Comparison of ENCODE assay signal across 9 cellular contexts in the genomic region with DNA sequence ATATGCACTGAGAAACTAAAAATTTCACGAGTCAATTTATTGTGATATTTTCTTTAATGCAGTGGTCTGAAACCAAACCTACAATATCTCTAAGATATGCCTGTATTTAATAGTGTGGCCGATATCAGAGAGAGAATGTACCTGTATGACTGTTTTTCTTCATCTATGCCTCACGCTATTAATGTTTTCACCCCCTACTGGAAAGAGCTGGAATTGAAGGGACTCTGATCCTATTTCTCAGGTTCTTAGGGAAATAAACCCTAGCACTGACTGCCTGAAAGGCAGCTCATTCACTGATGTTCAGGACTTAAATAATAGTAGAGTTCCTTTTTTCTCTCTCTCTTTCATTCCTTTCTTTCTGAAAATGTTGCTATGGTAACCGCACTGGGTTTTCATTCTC.
DNase-seq lines count a peak whose midpoint lies in the region; ATAC-seq and TF ChIP-seq lines count a peak whose summit lies in the region.
"Had no signal": no experiment of that assay in that cellular context is flagged by ENCODE, and none has a peak within 500 bp of the region (broad histone marks: within the 10 kb centered on the region; RNA-seq: fewer than 3 reads in every experiment).

No MANE protein-coding gene starts in this region.

- no peaks in the 10 kb centered on the region for H3K9me3 Mint-ChIP-seq in Caco-2 (ENCODE audit: unreplicated experiment)
- peaks cover 15% of the 10 kb centered on the region for H3K9me3 Mint-ChIP-seq in activated T-helper 17 cell treated with anti-CD3 and anti-CD28 coated beads, Interleukin-2, amount 50 U/mL, for 72 hours

- no peaks in the 10 kb centered on the region for H3K27me3 ChIP-seq in Caco-2 (replicated peaks; ENCODE audit: control insufficient read depth, insufficient read depth, low read length)

- no peaks in the 10 kb centered on the region for H3K4me1 Mint-ChIP-seq in Caco-2 (ENCODE audit: low read depth, unreplicated experiment)
- H3K4me1 Mint-ChIP-seq in activated T-helper 17 cell treated with anti-CD3 and anti-CD28 coated beads, Interleukin-2, amount 50 U/mL, for 72 hours: no peaks in the 10 kb centered on the region

- H3K9me3 ChIP-seq in Caco-2: no peaks in the 10 kb centered on the region; the same call in 1 of the 2 replicates

- BruUV-seq in Caco-2 (replicated peaks; lab: Mats Ljungman, UMichigan): no TSS peak

- DNase-seq in Caco-2 (peak in 1 of 2 experiments; percentile 25), NCI-H526 treated with DMSO at 0.1 percent for 48 hours (lab: John Stamatoyannopoulos, UW) (peak; percentile 0), foreskin fibroblast (peak in 1 of 2 donors; percentile 28), G401 (ENCODE audit: low spot score) (no peak)

- intact Hi-C loops in Caco-2 (cut with micrococcal nuclease; ENCODE audit: unreplicated experiment): no loop called here

- H3K36me3 ChIP-seq in Caco-2 (ENCODE audit: control insufficient read depth, insufficient read depth, low read length): no peaks in the 10 kb centered on the region

- H3K4me3 ChIP-seq in Caco-2 (ENCODE audit: low read depth, low read length) (no peak overlapping the region), foreskin fibroblast (ENCODE audit: low read depth in 1 of 2, low read length in 2 of 2) (no peak overlapping the region)
- H3K4me3 ChIP-seq: lung had no signal

- POLR2A ChIA-PET in Caco-2 (lab: Charles Lee): no interaction called here

- in situ Hi-C loops in G401 (cut with HindIII; ENCODE audit: low sequenced_read_pairs): no loop called here

- TF ChIP-seq CTCF in Caco-2 (IDR thresholded peaks at IDR 0.05; ENCODE audit: insufficient read depth in 1 of 2, low read depth in 1 of 2, low read length in 1 of 2, severe bottlenecking in 1 of 2, unreplicated experiment in 1 of 2) (peak; percentile 20 to 37), foreskin fibroblast (IDR thresholded peaks at IDR 0.05; ENCODE audit: low read depth, low read length) (peak; percentile 24)

- CTCF ChIA-PET in Caco-2 (lab: Charles Lee): no interaction called here

- H3K27ac Mint-ChIP-seq in Caco-2 (ENCODE audit: unreplicated experiment): no peak overlapping the region
- no peak overlapping the region for H3K27ac Mint-ChIP-seq in activated T-helper 17 cell treated with anti-CD3 and anti-CD28 coated beads, Interleukin-2, amount 50 U/mL, for 72 hours

- H3K4me3 Mint-ChIP-seq in Caco-2 (ENCODE audit: unreplicated experiment): no peak overlapping the region
- no peak overlapping the region for H3K4me3 Mint-ChIP-seq in activated T-helper 17 cell treated with anti-CD3 and anti-CD28 coated beads, Interleukin-2, amount 50 U/mL, for 72 hours

- peaks cover 4% of the 10 kb centered on the region for H3K27me3 Mint-ChIP-seq in Caco-2 (ENCODE audit: insufficient read depth, unreplicated experiment)
- no peaks in the 10 kb centered on the region for H3K27me3 Mint-ChIP-seq in activated T-helper 17 cell treated with anti-CD3 and anti-CD28 coated beads, Interleukin-2, amount 50 U/mL, for 72 hours

- ATAC-seq in GM21619 (IDR thresholded peaks at IDR 0.05; ENCODE audit: unreplicated experiment) (peak; percentile 56), GM21576 (IDR thresholded peaks at IDR 0.05; ENCODE audit: unreplicated experiment) (no peak), GM21786 (IDR thresholded peaks at IDR 0.05; ENCODE audit: unreplicated experiment) (no peak)
- no peak for ATAC-seq in activated T-helper 17 cell treated with anti-CD3 and anti-CD28 coated beads, Interleukin-2, amount 50 U/mL, for 72 hours (replicated peaks)

- no peaks in the 10 kb centered on the region for H3K36me3 Mint-ChIP-seq in Caco-2 (ENCODE audit: insufficient read depth, unreplicated experiment)
- no peaks in the 10 kb centered on the region for H3K36me3 Mint-ChIP-seq in activated T-helper 17 cell treated with anti-CD3 and anti-CD28 coated beads, Interleukin-2, amount 50 U/mL, for 72 hours (ENCODE audit: low read depth)

- H3K4me1 ChIP-seq in Caco-2: no peaks in the 10 kb centered on the region
